ENCODE assay signal across 8 cellular contexts in genomic region chr6:143451531-143451930, GRCh38. TPM values are rescaled to one million over a fixed set of nuclear protein-coding genes. Genes with fewer than 3 reads are reported as not detected.
DNase-seq lines count a peak whose midpoint lies in the region; ATAC-seq and TF ChIP-seq lines count a peak whose summit lies in the region.

No MANE protein-coding gene starts in this region.

- no peaks in the 10 kb centered on the region for H3K9me3 Mint-ChIP-seq in naive thymus-derived CD4-positive, alpha-beta T cell

- H3K4me3 ChIP-seq in BLaER1 = peak overlapping the region; percentile 81
- peak overlapping the region; percentile 91 for H3K4me3 ChIP-seq in cardiac fibroblast (replicated peaks in 1 of 2; ENCODE audit: low read depth in 2 of 2, low read length in 2 of 2)
- H3K4me3 ChIP-seq in naive thymus-derived CD4-positive, alpha-beta T cell (ENCODE audit: low read length) = peak overlapping the region; percentile 89

- H3K36me3 Mint-ChIP-seq in naive thymus-derived CD4-positive, alpha-beta T cell = peaks cover 0 to 7% (median 6%) of the 10 kb centered on the region in 5 donors

- peaks cover 4% of the 10 kb centered on the region for H3K36me3 ChIP-seq in BLaER1
- H3K36me3 ChIP-seq in KOPT-K1 (ENCODE audit: insufficient read depth, low read length) = peaks cover 6% of the 10 kb centered on the region
- peaks cover 0 to 4% (median 0%) of the 10 kb centered on the region in 3 experiments for H3K36me3 ChIP-seq in naive thymus-derived CD4-positive, alpha-beta T cell (ENCODE audit: control insufficient read depth in 2 of 3, insufficient read depth in 3 of 3, low read length in 3 of 3)

- H3K27me3 ChIP-seq in BLaER1 = no peaks in the 10 kb centered on the region
- no peaks in the 10 kb centered on the region for H3K27me3 ChIP-seq in naive thymus-derived CD4-positive, alpha-beta T cell (ENCODE audit: control insufficient read depth in 2 of 2, insufficient read depth in 2 of 2, low read length in 2 of 2)

- peaks cover 32% of the 10 kb centered on the region for H3K4me1 ChIP-seq in BLaER1
- H3K4me1 ChIP-seq in naive thymus-derived CD4-positive, alpha-beta T cell (ENCODE audit: control insufficient read depth in 2 of 2, insufficient read depth in 2 of 2, low read length in 2 of 2) = peaks cover 14 to 18% of the 10 kb centered on the region in 2 donors

- peak overlapping the region; percentile 93 for H3K4me2 ChIP-seq in BLaER1

- no peaks in the 10 kb centered on the region for H3K27me3 Mint-ChIP-seq in naive thymus-derived CD4-positive, alpha-beta T cell

- intact Hi-C loops in naive thymus-derived CD4-positive, alpha-beta T cell (cut with micrococcal nuclease) = loop anchor here (2.0 to 5.0 kb wide), 8 partner anchors 389 to 1131 kb away; partner anchors contain the start of gene AIG1 (in 2 of the 2)

- H3K4me1 Mint-ChIP-seq in naive thymus-derived CD4-positive, alpha-beta T cell = peaks cover 24 to 67% (median 55%) of the 10 kb centered on the region in 7 donors

- H4K20me1 ChIP-seq in BLaER1 = no peaks in the 10 kb centered on the region

- peak overlapping the region; percentile 84 to 100 (median 99) for H3K4me3 Mint-ChIP-seq in naive thymus-derived CD4-positive, alpha-beta T cell

- H3K9me3 ChIP-seq in BLaER1 (no peaks in the 10 kb centered on the region), KOPT-K1 (ENCODE audit: insufficient read depth, low read length, poor library complexity, severe bottlenecking) (no peaks in the 10 kb centered on the region)
- H3K9me3 ChIP-seq in naive thymus-derived CD4-positive, alpha-beta T cell (ENCODE audit: control insufficient read depth in 2 of 3, low read length in 3 of 3) = no peaks in the 10 kb centered on the region

- ATAC-seq in naive thymus-derived CD4-positive, alpha-beta T cell = no peak
- ATAC-seq in HG03025 (IDR thresholded peaks at IDR 0.05; ENCODE audit: low FRiP score, unreplicated experiment) (no peak), HG03457 (IDR thresholded peaks at IDR 0.05; ENCODE audit: unreplicated experiment) (no peak), HG02610 (IDR thresholded peaks at IDR 0.05; ENCODE audit: unreplicated experiment) (no peak)

- peak overlapping the region; percentile 89 for H3K9ac ChIP-seq in BLaER1

- CTCF ChIA-PET in naive thymus-derived CD4-positive, alpha-beta T cell (lab: Charles Lee) = no interaction called here

- DNase-seq in cardiac fibroblast (ENCODE audit: low read depth in 2 of 2) (peak in 1 of 2 donors; percentile 23), DMS 273 (lab: John Stamatoyannopoulos, UW; ENCODE audit: unreplicated experiment) (no peak)
- DNase-seq in naive thymus-derived CD4-positive, alpha-beta T cell = no peak

- H3K27ac ChIP-seq in BLaER1 (peak overlapping the region; percentile 88; the same call in 1 of the 2 replicates), KOPT-K1 (ENCODE audit: low read depth, low read length, poor library complexity, severe bottlenecking) (peak overlapping the region; percentile 73)
- H3K27ac ChIP-seq in naive thymus-derived CD4-positive, alpha-beta T cell (ENCODE audit: low read depth, low read length) = peak overlapping the region; percentile 80

- H3K27ac Mint-ChIP-seq in naive thymus-derived CD4-positive, alpha-beta T cell = peak overlapping the region; percentile 93 to 99 (median 96)

- no peak for TF ChIP-seq CTCF in cardiac fibroblast (IDR thresholded peaks at IDR 0.05; ENCODE audit: low read depth, low read length)

- POLR2A ChIA-PET in naive thymus-derived CD4-positive, alpha-beta T cell (lab: Charles Lee) = interaction anchor here (0.6 to 1.4 kb wide), 2 partner anchors 87 to 961 kb away, joined by 3 to 6 read pairs; no protein-coding TSS in a partner anchor

RNA-seq across cellular contexts. Expression of gene PEX3, which starts 0.9 kb away (rescaled TPM):
- total RNA-seq in naive thymus-derived CD4-positive, alpha-beta T cell = 10 to 100 TPM; 10.9 to 28.8 (median 19.1) TPM
- 10 to 100 TPM; 25.4 to 27.3 TPM for polyA plus RNA-seq in naive thymus-derived CD4-positive, alpha-beta T cell

RNA-seq across cellular contexts. Expression of gene ADAT2, which starts 1.0 kb away (rescaled TPM):
- 10 to 100 TPM; 18.4 to 25.8 (median 20.8) TPM for total RNA-seq in naive thymus-derived CD4-positive, alpha-beta T cell
- 1 to 10 TPM; 1.2 to 2.7 TPM for polyA plus RNA-seq in naive thymus-derived CD4-positive, alpha-beta T cell

RNA-seq across cellular contexts. Expression of gene FUCA2, which starts 60.0 kb away (rescaled TPM):
- 10 to 100 TPM in 2 of 5 experiments, 1 to 10 TPM in 3; 5.3 to 14.9 (median 6.7) TPM for total RNA-seq in naive thymus-derived CD4-positive, alpha-beta T cell
- polyA plus RNA-seq in naive thymus-derived CD4-positive, alpha-beta T cell = 1 to 10 TPM; 4.4 to 5.4 TPM
